ENCODE assay signal across 9 cellular contexts in the genomic region with DNA sequence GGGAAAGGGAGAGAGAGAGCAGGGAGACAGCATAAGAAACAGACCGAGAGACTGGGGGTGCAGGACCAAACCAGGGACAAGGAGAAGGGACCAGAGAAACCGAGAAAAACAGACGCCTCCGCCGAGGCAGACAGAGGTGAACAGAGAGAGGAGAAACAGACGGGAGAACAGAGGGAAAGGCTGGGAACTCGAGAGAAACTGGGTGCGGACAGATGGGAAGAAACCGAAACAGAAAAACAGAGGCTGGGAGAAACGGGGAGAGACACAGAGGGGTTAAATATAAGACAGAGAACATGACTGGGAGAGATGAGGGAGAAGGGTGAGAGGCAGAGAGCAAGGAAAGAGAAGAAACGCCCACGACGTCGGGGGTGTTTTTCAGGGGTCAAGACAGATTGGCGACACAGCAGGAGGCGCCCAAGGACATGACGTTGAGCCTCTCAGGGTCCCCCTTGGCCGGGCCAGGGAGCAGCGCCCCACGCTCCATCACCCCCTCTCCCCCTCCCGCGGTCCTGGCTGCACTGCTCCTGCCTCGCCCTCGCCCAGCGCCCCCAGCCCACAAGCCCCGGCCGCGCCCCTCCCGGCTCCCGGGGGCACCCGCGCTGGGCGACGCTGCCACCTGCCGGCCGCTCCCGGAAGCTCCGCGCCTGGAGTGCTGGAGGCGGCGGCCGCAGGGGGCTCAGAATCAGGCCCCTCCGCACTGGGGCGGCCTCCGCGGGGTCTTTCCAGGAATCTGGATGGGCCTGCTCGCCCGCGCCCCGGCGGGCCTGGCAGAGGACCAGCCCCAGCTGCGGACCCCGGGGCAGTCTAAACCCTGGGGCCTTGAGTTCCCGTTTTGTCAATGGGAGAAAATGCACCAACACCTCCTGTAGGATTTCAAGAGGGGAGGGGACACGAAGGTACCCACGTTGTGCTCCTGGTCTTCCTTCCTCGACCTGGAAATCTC. TPM values are rescaled to one million over a fixed set of nuclear protein-coding genes. Genes with fewer than 3 reads are reported as not detected.
DNase-seq lines count a peak whose midpoint lies in the region; ATAC-seq and TF ChIP-seq lines count a peak whose summit lies in the region.
"Had no signal": no experiment of that assay in that cellular context is flagged by ENCODE, and none has a peak within 500 bp of the region (broad histone marks: within the 10 kb centered on the region; RNA-seq: fewer than 3 reads in every experiment).

No MANE protein-coding gene starts in this region.

- H3K27ac ChIP-seq in esophagus (ENCODE audit: low read depth in 2 of 2, low read length in 1 of 2), result peak overlapping the region; percentile 23 to 69
- H3K27ac ChIP-seq: epithelial cell of prostate had no signal

- DNase-seq in NCI-H2227 (lab: John Stamatoyannopoulos, UW; ENCODE audit: unreplicated experiment), result peak; percentile 77
- DNase-seq in activated T-cell treated with anti-CD3 and anti-CD28 coated beads for 1 hour (ENCODE audit: low read depth), result peak; percentile 47
- peak; percentile 59 for DNase-seq in myocyte (ENCODE audit: low read depth)
- DNase-seq in stimulated activated naive CD8-positive, alpha-beta T cell treated with anti-CD3 and anti-CD28 coated beads, Interleukin-15, Interleukin-2, amounts not matched to agents 100 U/mL and 50 U/mL, for 24 hours, result peak; percentile 74

- no peaks in the 10 kb centered on the region for H3K4me1 ChIP-seq in esophagus (ENCODE audit: control insufficient read depth in 2 of 2, insufficient read depth in 2 of 2, low read length in 1 of 2)

- H3K9me3 ChIP-seq in esophagus (ENCODE audit: control insufficient read depth in 2 of 2, insufficient read depth in 1 of 2, low read depth in 1 of 2, low read length in 1 of 2), result no peaks in the 10 kb centered on the region

- 3% methylated on average over 42 to 57 of the region's 57 CpGs for WGBS in esophagus, 2 donors

- peak; percentile 64 for TF ChIP-seq CTCF in GM12873 (IDR thresholded peaks at IDR 0.05; ENCODE audit: insufficient read depth, low read depth, low read length, missing control alignments)

- no peaks in the 10 kb centered on the region for H3K27me3 ChIP-seq in esophagus (ENCODE audit: control insufficient read depth in 1 of 2, insufficient read depth in 2 of 2, low read length in 2 of 2)

- peak; percentile 48 for ATAC-seq in stimulated activated naive CD8-positive, alpha-beta T cell treated with anti-CD3 and anti-CD28 coated beads, Interleukin-15, Interleukin-2, amounts not matched to agents 100 U/mL and 50 U/mL, for 24 hours
- ATAC-seq in HG03457 (IDR thresholded peaks at IDR 0.05; ENCODE audit: unreplicated experiment) (no peak), HG03175 (IDR thresholded peaks at IDR 0.05; ENCODE audit: unreplicated experiment) (no peak)

- H3K36me3 ChIP-seq in esophagus (ENCODE audit: control insufficient read depth in 2 of 2, insufficient read depth in 2 of 2, low read length in 1 of 2), result no peaks in the 10 kb centered on the region

- H3K4me3 ChIP-seq in esophagus (ENCODE audit: low read depth in 1 of 2, low read length in 2 of 2), result peak overlapping the region; percentile 57 to 66

RNA-seq across cellular contexts. Expression of a gene that starts 1.3 kb away (rescaled TPM):
- polyA plus RNA-seq in esophagus, result under 1 TPM; 0.08 to 0.27 TPM
- total RNA-seq in myocyte, result not detected in 2 replicates
- polyA plus RNA-seq in myocyte (2012), result 0.58 TPM
